17 cellular contexts compared by ENCODE assay signal in the genomic region with DNA sequence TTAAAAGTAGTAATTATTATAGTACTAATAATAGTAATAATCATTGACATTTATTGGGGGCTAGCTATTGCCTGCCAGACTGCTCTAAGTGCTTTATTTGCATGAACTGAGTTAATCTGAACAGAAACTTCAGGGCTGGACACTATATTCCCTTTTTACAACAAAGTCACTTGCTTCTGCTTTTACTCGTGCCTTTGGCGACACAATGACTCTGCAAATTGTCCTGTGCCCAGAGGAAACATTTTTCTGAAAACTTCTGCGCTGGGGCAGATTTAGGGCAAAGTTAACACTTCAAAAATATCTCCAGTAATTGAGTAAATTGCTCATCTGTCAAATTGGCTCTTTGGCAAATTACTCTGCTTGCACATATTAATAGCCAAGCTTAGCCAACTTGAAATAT. TPM values are rescaled to one million over a fixed set of nuclear protein-coding genes. Genes with fewer than 3 reads are reported as not detected.
DNase-seq lines count a peak whose midpoint lies in the region; ATAC-seq, FAIRE-seq and TF ChIP-seq lines count a peak whose summit lies in the region.
"Had no signal": no experiment of that assay in that cellular context is flagged by ENCODE, and none has a peak within 500 bp of the region (broad histone marks: within the 10 kb centered on the region; RNA-seq: fewer than 3 reads in every experiment).

No MANE protein-coding gene starts in this region.

- no TSS peak for BruUV-seq in K562 (replicated peaks; lab: Mats Ljungman, UMichigan)

- DNase-seq in GF-D8 (lab: John Stamatoyannopoulos, UW) (peak; percentile 50), NOMO-1 (lab: John Stamatoyannopoulos, UW; ENCODE audit: unreplicated experiment in 2 of 2) (peak; percentile 67 to 89), K562 (ENCODE audit: extremely low read depth in 1 of 4, low spot score in 3 of 4) (peak in 1 of 4 experiments; percentile 34), spleen (no peak), NCI-H446 treated with DMSO at 0.1 percent for 48 hours (lab: John Stamatoyannopoulos, UW) (no peak)
- no peak for DNase-seq in activated T-cell treated with anti-CD3 and anti-CD28 coated beads, Interleukin-2, amount 50 U/mL, for 1 hour
- DNase-seq: activated CD4-positive, alpha-beta T cell treated with anti-CD3 and anti-CD28 coated beads for 36 hours; DMS53; hippocampal formation; kidney glomerular epithelial cell; NCI-H1048; NCI-H69; T-helper 2 cell had no signal

- no peak for TF ChIP-seq EP300 in K562 (IDR thresholded peaks at IDR 0.05; ENCODE audit: low read length)

- H3K27me3 ChIP-seq in K562 (ENCODE audit: control insufficient read depth in 2 of 2, insufficient read depth in 2 of 2, low read length in 2 of 2) (no peaks in the 10 kb centered on the region), spleen (replicated peaks in 1 of 7) (no peaks in the 10 kb centered on the region)

- peaks cover 11 to 48% of the 10 kb centered on the region in 2 experiments; a peak in 4 of 5 replicates for H3K4me1 ChIP-seq in K562 (replicated peaks in 1 of 2; ENCODE audit: control insufficient read depth in 2 of 2, insufficient read depth in 2 of 2, low read length in 2 of 2)
- peaks cover 37 to 90% (median 77%) of the 10 kb centered on the region in 6 donors for H3K4me1 ChIP-seq in spleen
- H3K4me1 ChIP-seq: parathyroid adenoma had no signal

- no peaks in the 10 kb centered on the region for H3K79me2 ChIP-seq in K562 (ENCODE audit: control insufficient read depth, insufficient read depth, low read length)
- H3K79me2 ChIP-seq: parathyroid adenoma had no signal

- H3K4me2 ChIP-seq in K562 (ENCODE audit: insufficient read depth, low read length), result no peak overlapping the region; the same call in 1 of the 2 replicates

- TF ChIP-seq CTCF in K562 (IDR thresholded peaks at IDR 0.05 in 2 of 3, conservative IDR thresholded peaks at IDR 0.05 in 1 of 3; ENCODE audit: insufficient read depth in 2 of 3, low read depth in 1 of 3, low read length in 3 of 3) (no peak), spleen (IDR thresholded peaks at IDR 0.05 in 8 of 11, conservative IDR thresholded peaks at IDR 0.05 in 3 of 11) (no peak)

- H3K9ac ChIP-seq in K562 (ENCODE audit: insufficient read depth in 1 of 2, low read depth in 2 of 2, low read length in 2 of 2), result no peak overlapping the region
- H3K9ac ChIP-seq: parathyroid adenoma had no signal

- ATAC-seq in K562 (no peak), GM18517 (IDR thresholded peaks at IDR 0.05; ENCODE audit: unreplicated experiment) (no peak), GM21360 (IDR thresholded peaks at IDR 0.05; ENCODE audit: unreplicated experiment) (no peak)
- ATAC-seq: activated CD4-positive, alpha-beta T cell treated with anti-CD3 and anti-CD28 coated beads for 36 hours had no signal

- in situ Hi-C loops in K562 (cut with MboI), result loop anchor here (10.0 kb wide), 1 partner anchor 370 kb away; a partner anchor contains a TSS

- intact Hi-C loops in K562 (cut with micrococcal nuclease) (loop anchor here (5.0 kb wide), 1 partner anchor 67 kb away; no protein-coding TSS in a partner anchor), spleen (cut with DNase I; ENCODE audit: low total_unique reads) (no loop called here)

- H4K20me1 ChIP-seq in K562 (replicated peaks; ENCODE audit: control insufficient read depth, insufficient read depth, low read length), result no peaks in the 10 kb centered on the region

- TF ChIP-seq RAD21 in K562 (CRISPR knock-in tag; conservative IDR thresholded peaks at IDR 0.05 in 1 of 2, IDR thresholded peaks at IDR 0.05 in 1 of 2), result no peak

- H3K36me3 ChIP-seq in K562 (ENCODE audit: control insufficient read depth, insufficient read depth, low read length) (no peaks in the 10 kb centered on the region), spleen (no peaks in the 10 kb centered on the region)

- H3K9me3 ChIP-seq in K562 (replicated peaks; ENCODE audit: control insufficient read depth, insufficient read depth, low read depth, low read length) (no peaks in the 10 kb centered on the region; the same call in 1 of the 2 replicates), spleen (no peaks in the 10 kb centered on the region)

- CTCF ChIA-PET in K562 (lab: Yijun Ruan, JAX; ENCODE audit: low intra/inter-chr PET ratio), result no interaction called here

- H3K4me3 ChIP-seq in K562, result no peak overlapping the region
- peak overlapping the region in 1 of 8 donors; percentile 50 for H3K4me3 ChIP-seq in spleen

- POLR2A ChIA-PET in K562 (lab: Yijun Ruan, JAX), result interaction anchor here (0.8 to 1.3 kb wide), 3 partner anchors 12 to 91 kb away, joined by 3 read pairs; no protein-coding TSS in a partner anchor

- WGBS in K562 (ENCODE audit: insufficient coverage, low coverage, missing lambda C conversion rate), result 13% methylated on average over 3 of the region's 3 CpGs
- WGBS in spleen, 5 donors, result 25 to 43% (median 40%) methylated on average over 3 of the region's 3 CpGs

- peak; percentile 57 for FAIRE-seq in K562 (lab: Jason Lieb, UNC)

- peak overlapping the region; percentile 75 for H2AFZ ChIP-seq in K562 (ENCODE audit: low read depth, low read length)
- H2AFZ ChIP-seq: parathyroid adenoma had no signal

- no peaks in the 10 kb centered on the region for H3K9me1 ChIP-seq in K562 (ENCODE audit: control insufficient read depth, insufficient read depth, low read length)

- peak overlapping the region; percentile 49; the same call in 2 of the 3 replicates for H3K27ac ChIP-seq in K562 (ENCODE audit: extremely low read depth, low read depth, low read length)
- peak overlapping the region in 7 of 8 donors; percentile 76 to 92 (median 85) for H3K27ac ChIP-seq in spleen
- H3K27ac ChIP-seq: parathyroid adenoma had no signal

- TF ChIP-seq POLR2A in K562 (conservative IDR thresholded peaks at IDR 0.05) (no peak), spleen (IDR thresholded peaks at IDR 0.05) (no peak)

TF ChIP-seq in K562, 482 proteins besides CTCF, POLR2A, EP300 and RAD21 (continues in another document):
- TF ChIP-seq SMARCA4 (IDR thresholded peaks at IDR 0.05), result no peak
- no peak for TF ChIP-seq RNF2 (IDR thresholded peaks at IDR 0.05)
- TF ChIP-seq, protein P1, sequence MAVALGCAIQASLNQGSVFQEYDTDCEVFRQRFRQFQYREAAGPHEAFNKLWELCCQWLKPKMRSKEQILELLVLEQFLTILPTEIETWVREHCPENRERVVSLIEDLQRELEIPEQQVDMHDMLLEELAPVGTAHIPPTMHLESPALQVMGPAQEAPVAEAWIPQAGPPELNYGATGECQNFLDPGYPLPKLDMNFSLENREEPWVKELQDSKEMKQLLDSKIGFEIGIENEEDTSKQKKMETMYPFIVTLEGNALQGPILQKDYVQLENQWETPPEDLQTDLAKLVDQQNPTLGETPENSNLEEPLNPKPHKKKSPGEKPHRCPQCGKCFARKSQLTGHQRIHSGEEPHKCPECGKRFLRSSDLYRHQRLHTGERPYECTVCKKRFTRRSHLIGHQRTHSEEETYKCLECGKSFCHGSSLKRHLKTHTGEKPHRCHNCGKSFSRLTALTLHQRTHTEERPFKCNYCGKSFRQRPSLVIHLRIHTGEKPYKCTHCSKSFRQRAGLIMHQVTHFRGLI (CRISPR knock-in tag; IDR thresholded peaks at IDR 0.05), result 0 out of 2 replicates have a peak, but pooled peaks have one; percentile 31
- TF ChIP-seq, protein P2, sequence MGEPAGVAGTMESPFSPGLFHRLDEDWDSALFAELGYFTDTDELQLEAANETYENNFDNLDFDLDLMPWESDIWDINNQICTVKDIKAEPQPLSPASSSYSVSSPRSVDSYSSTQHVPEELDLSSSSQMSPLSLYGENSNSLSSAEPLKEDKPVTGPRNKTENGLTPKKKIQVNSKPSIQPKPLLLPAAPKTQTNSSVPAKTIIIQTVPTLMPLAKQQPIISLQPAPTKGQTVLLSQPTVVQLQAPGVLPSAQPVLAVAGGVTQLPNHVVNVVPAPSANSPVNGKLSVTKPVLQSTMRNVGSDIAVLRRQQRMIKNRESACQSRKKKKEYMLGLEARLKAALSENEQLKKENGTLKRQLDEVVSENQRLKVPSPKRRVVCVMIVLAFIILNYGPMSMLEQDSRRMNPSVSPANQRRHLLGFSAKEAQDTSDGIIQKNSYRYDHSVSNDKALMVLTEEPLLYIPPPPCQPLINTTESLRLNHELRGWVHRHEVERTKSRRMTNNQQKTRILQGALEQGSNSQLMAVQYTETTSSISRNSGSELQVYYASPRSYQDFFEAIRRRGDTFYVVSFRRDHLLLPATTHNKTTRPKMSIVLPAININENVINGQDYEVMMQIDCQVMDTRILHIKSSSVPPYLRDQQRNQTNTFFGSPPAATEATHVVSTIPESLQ (CRISPR knock-in tag; IDR thresholded peaks at IDR 0.05), result no peak
- TF ChIP-seq ELF1 (tag; IDR thresholded peaks at IDR 0.05), result no peak
- peak; percentile 29; the same call in 1 of the 2 replicates for TF ChIP-seq DPF2 (IDR thresholded peaks at IDR 0.05)
- TF ChIP-seq ZNF668 (CRISPR knock-in tag; IDR thresholded peaks at IDR 0.05), result no peak
- no peak for TF ChIP-seq MYBL2 (IDR thresholded peaks at IDR 0.05; ENCODE audit: low read depth)
- TF ChIP-seq MYBL2 (CRISPR knock-in tag; IDR thresholded peaks at IDR 0.05; ENCODE audit: borderline replicate concordance), result no peak
- no peak for TF ChIP-seq HDAC2 (IDR thresholded peaks at IDR 0.05)

RNA-seq across cellular contexts. Expression of a gene that starts 36.5 kb away (rescaled TPM):
- total RNA-seq in K562 (2011; cell fraction: chromatin; rRNA removed; ENCODE audit: low replicate concordance), result 0.86 and 1.8 TPM in 2 replicates
- 1.1 and 1.3 TPM in 2 replicates for total RNA-seq in K562 (2011; cell fraction: nucleolus; rRNA removed)
- 1.6 and 2.1 TPM in 2 replicates for total RNA-seq in K562 (2011; cell fraction: nucleoplasm; rRNA removed)
- total RNA-seq in K562 (2014; rRNA removed), result 0.59 and 0.69 TPM in 2 replicates
- total RNA-seq in K562 (2014; rRNA removed; fragmentation: Illumina TruSeq; extraction: Trizol), result 0.73 and 1.3 TPM in 2 replicates
- 0.43 and 0.45 TPM in 2 replicates for total RNA-seq in K562 (2015; rRNA removed; fragmentation: Illumina TruSeq; extraction: Trizol)
- 0.89 and 0.91 TPM in 2 replicates for total RNA-seq in K562 (2021)
- 0.18 and 0.40 TPM in 2 replicates for polyA plus RNA-seq in K562 (2011; rRNA removed)
- polyA plus RNA-seq in K562 (2011; cell fraction: cytosol; rRNA removed), result 0.16 and 0.21 TPM in 2 replicates
- 0.18 and 0.81 TPM in 2 replicates for polyA plus RNA-seq in K562 (2011; cell fraction: nucleus; rRNA removed)
- 0.50 and 0.60 TPM in 2 replicates for polyA plus RNA-seq in K562 (2012)
- 0.73 and 1.2 TPM in 2 replicates for polyA plus RNA-seq in K562 (2014; fragmentation: Illumina TruSeq; extraction: Trizol)
- polyA plus RNA-seq in K562 (2014; fragmentation: Nextera tagmentation; extraction: Ambion mirVana), result under 1 TPM; 0.11 to 0.29 TPM
- polyA plus RNA-seq in K562 (2014; rRNA removed), result 0.15 and 1.1 TPM in 2 replicates
- 0.27 and 1.6 TPM in 2 replicates for polyA minus RNA-seq in K562 (2011; rRNA and poly(A)+ RNA removed)
- polyA minus RNA-seq in K562 (2011; cell fraction: cytosol; rRNA and poly(A)+ RNA removed), result 1.5 TPM in 1 of 2 replicates, not detected in the other
- 0.22 and 1.3 TPM in 2 replicates for polyA minus RNA-seq in K562 (2011; cell fraction: nucleus; rRNA and poly(A)+ RNA removed)
- total RNA-seq in spleen, result not detected
- polyA plus RNA-seq in spleen, result not detected
- total RNA-seq: activated CD4-positive, alpha-beta T cell treated with anti-CD3 and anti-CD28 coated beads for 36 hours; HT1080 had no signal

Comparison
In these comparisons a context has a peak if more than half of its experiments do, and no peak if none do; other contexts are left out.
1. DNase-seq: peak in GF-D8 (single experiment) and NOMO-1 (2 of 2); none in spleen (single experiment), NCI-H446 treated with DMSO at 0.1 percent for 48 hours (single experiment) and activated T-cell treated with anti-CD3 and anti-CD28 coated beads, Interleukin-2, amount 50 U/mL, for 1 hour (single experiment).